In the genomic region with DNA sequence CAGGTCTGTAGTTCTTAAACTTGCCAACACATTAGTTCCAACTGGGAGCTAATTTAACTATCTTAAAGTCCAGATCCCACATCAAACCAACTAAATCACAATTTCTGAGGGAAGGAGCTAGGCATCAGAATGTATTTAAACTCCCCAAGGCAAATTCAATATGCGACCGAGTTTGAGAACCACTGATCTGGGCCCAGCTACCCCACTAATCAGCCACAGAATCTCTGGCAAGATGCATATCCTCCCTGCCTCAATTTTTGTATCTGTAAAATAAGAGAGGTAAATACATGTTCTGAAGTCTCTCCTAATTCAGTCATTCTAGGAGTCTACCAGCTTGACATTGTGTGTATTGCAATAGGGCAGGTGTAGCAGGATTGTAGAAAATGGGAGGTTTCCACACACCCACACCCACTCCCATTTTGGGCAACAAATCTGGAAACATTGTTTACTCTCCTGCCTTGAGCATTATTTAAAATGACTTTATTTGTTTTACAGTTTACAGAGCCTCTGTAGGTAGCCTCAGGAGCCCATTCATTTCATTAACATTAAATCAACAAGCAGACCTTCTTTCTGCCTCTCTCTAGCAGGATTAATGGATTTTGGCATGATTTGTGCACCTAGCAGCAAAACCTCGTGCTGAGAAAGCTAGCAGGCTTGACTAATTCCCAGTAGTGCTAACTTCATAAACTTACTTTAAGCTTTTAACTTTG, we compare ENCODE assay signal across 21 cellular contexts. TPM values are rescaled to one million over a fixed set of nuclear protein-coding genes. Genes with fewer than 3 reads are reported as not detected.
DNase-seq lines count a peak whose midpoint lies in the region; TF ChIP-seq lines count a peak whose summit lies in the region.
"Had no signal": no experiment of that assay in that cellular context is flagged by ENCODE, and none has a peak within 500 bp of the region (broad histone marks: within the 10 kb centered on the region; RNA-seq: fewer than 3 reads in every experiment).

No MANE protein-coding gene starts in this region.

- H3K9me3 ChIP-seq in colonic mucosa (no peaks in the 10 kb centered on the region), smooth muscle cell (replicated peaks; ENCODE audit: low read depth) (no peaks in the 10 kb centered on the region)
- H3K9me3 ChIP-seq: lower lobe of right lung had no signal

- intact Hi-C loops in colonic mucosa (cut with DNase I) = no loop called here

- TF ChIP-seq CTCF in colonic mucosa (IDR thresholded peaks at IDR 0.05) (no peak), smooth muscle cell (IDR thresholded peaks at IDR 0.05; ENCODE audit: borderline replicate concordance, insufficient read depth, poor library complexity, severe bottlenecking) (no peak)

- H3K4me2 ChIP-seq in smooth muscle cell = no peak overlapping the region

- no peaks in the 10 kb centered on the region for H3F3A ChIP-seq in smooth muscle cell (ENCODE audit: low read depth)

- H3K79me2 ChIP-seq in smooth muscle cell (ENCODE audit: low read depth) = no peaks in the 10 kb centered on the region
- H3K79me2 ChIP-seq: parathyroid adenoma had no signal

- no peak overlapping the region for H3K9ac ChIP-seq in colonic mucosa (ENCODE audit: low read depth in 2 of 2, low read length in 2 of 2)
- no peak overlapping the region for H3K9ac ChIP-seq in smooth muscle cell (ENCODE audit: low read depth)
- H3K9ac ChIP-seq: parathyroid adenoma had no signal

- H3K4me1 Mint-ChIP-seq in activated naive CD8-positive, alpha-beta T cell treated with anti-CD3 and anti-CD28 coated beads for 36 hours = no peaks in the 10 kb centered on the region
- H3K4me1 Mint-ChIP-seq: activated CD4-positive, alpha-beta memory T cell treated with anti-CD3 and anti-CD28 coated beads, Interleukin-2, amount 10 ng/mL, durations not matched to agents 7 days and 5 days; immature natural killer cell had no signal

- H3K27me3 ChIP-seq in colonic mucosa = no peaks in the 10 kb centered on the region
- peaks cover 41% of the 10 kb centered on the region for H3K27me3 ChIP-seq in smooth muscle cell (ENCODE audit: low read depth)

- H3K4me3 ChIP-seq in colonic mucosa (no peak overlapping the region), smooth muscle cell (no peak overlapping the region)
- H3K4me3 ChIP-seq: lower lobe of right lung had no signal

- H3K4me1 ChIP-seq in colonic mucosa (no peaks in the 10 kb centered on the region), smooth muscle cell (ENCODE audit: low read depth) (peaks cover 30% of the 10 kb centered on the region)
- H3K4me1 ChIP-seq: lower lobe of right lung, parathyroid adenoma had no signal

- H3K9me3 Mint-ChIP-seq in activated naive CD8-positive, alpha-beta T cell treated with anti-CD3 and anti-CD28 coated beads for 36 hours = no peaks in the 10 kb centered on the region
- H3K9me3 Mint-ChIP-seq: activated CD4-positive, alpha-beta memory T cell treated with anti-CD3 and anti-CD28 coated beads, Interleukin-2, amount 10 ng/mL, durations not matched to agents 7 days and 5 days; activated naive CD4-positive, alpha-beta T cell treated with anti-CD3 and anti-CD28 coated beads for 36 hours; activated T-cell treated with anti-CD3 and anti-CD28 coated beads, Interleukin-2, amount 50 U/mL, for 24 hours; HFFc6 had no signal

- H4K20me1 ChIP-seq in smooth muscle cell (ENCODE audit: low read depth) = no peaks in the 10 kb centered on the region

- H3K27ac Mint-ChIP-seq in activated naive CD8-positive, alpha-beta T cell treated with anti-CD3 and anti-CD28 coated beads for 36 hours = no peak overlapping the region
- H3K27ac Mint-ChIP-seq: activated CD4-positive, alpha-beta memory T cell treated with anti-CD3 and anti-CD28 coated beads, Interleukin-2, amount 10 ng/mL, durations not matched to agents 7 days and 5 days; activated naive CD4-positive, alpha-beta T cell treated with anti-CD3 and anti-CD28 coated beads for 36 hours; activated T-cell treated with anti-CD3 and anti-CD28 coated beads, Interleukin-2, amount 50 U/mL, for 24 hours; HFFc6; immature natural killer cell; WTC11 had no signal

- H3K36me3 ChIP-seq in colonic mucosa (no peaks in the 10 kb centered on the region), smooth muscle cell (ENCODE audit: low read depth) (no peaks in the 10 kb centered on the region)
- H3K36me3 ChIP-seq: lower lobe of right lung had no signal

- no peaks in the 10 kb centered on the region for H3K36me3 Mint-ChIP-seq in activated naive CD8-positive, alpha-beta T cell treated with anti-CD3 and anti-CD28 coated beads for 36 hours
- H3K36me3 Mint-ChIP-seq: immature natural killer cell, WTC11 had no signal

- 62% methylated on average over 3 of the region's 3 CpGs for WGBS in smooth muscle cell (ENCODE audit: low lambda C conversion rate)

- peaks cover 8% of the 10 kb centered on the region for H3K27me3 Mint-ChIP-seq in activated naive CD8-positive, alpha-beta T cell treated with anti-CD3 and anti-CD28 coated beads for 36 hours

- H3K27ac ChIP-seq in caudate nucleus (ENCODE audit: low read depth, low read length) = peak overlapping the region; percentile 47
- H3K27ac ChIP-seq in colonic mucosa = no peak overlapping the region
- H3K27ac ChIP-seq in smooth muscle cell (ENCODE audit: low read depth) = no peak overlapping the region
- H3K27ac ChIP-seq: lower lobe of right lung, parathyroid adenoma, RWPE1 had no signal

- H3K4me3 Mint-ChIP-seq in activated naive CD8-positive, alpha-beta T cell treated with anti-CD3 and anti-CD28 coated beads for 36 hours = no peak overlapping the region
- H3K4me3 Mint-ChIP-seq: activated CD4-positive, alpha-beta memory T cell treated with anti-CD3 and anti-CD28 coated beads, Interleukin-2, amount 10 ng/mL, durations not matched to agents 7 days and 5 days; activated naive CD4-positive, alpha-beta T cell treated with anti-CD3 and anti-CD28 coated beads for 36 hours; activated T-cell treated with anti-CD3 and anti-CD28 coated beads, Interleukin-2, amount 50 U/mL, for 24 hours; HFFc6; immature natural killer cell; WTC11 had no signal

- no peak overlapping the region for H2AFZ ChIP-seq in smooth muscle cell (ENCODE audit: low read depth)
- H2AFZ ChIP-seq: parathyroid adenoma had no signal

- DNase-seq in NCI-H1105 treated with DMSO at 0.1 percent for 48 hours (lab: John Stamatoyannopoulos, UW) (peak; percentile 96), NCI-H2107 (lab: John Stamatoyannopoulos, UW) (peak; percentile 30), caudate nucleus (lab: John Stamatoyannopoulos, UW) (no peak), renal cortical epithelial cell (ENCODE audit: low read depth) (peak; percentile 75), colonic mucosa (no peak), smooth muscle cell (lab: John Stamatoyannopoulos, UW; ENCODE audit: unreplicated experiment) (no peak)
- no peak for DNase-seq in activated naive CD8-positive, alpha-beta T cell treated with anti-CD3 and anti-CD28 coated beads for 36 hours
- DNase-seq: activated CD4-positive, alpha-beta memory T cell treated with anti-CD3 and anti-CD28 coated beads, Interleukin-2, amount 10 ng/mL, durations not matched to agents 7 days and 5 days; activated naive CD4-positive, alpha-beta T cell treated with anti-CD3 and anti-CD28 coated beads for 36 hours; activated T-cell treated with anti-CD3 and anti-CD28 coated beads, Interleukin-2, amount 50 U/mL, for 24 hours; head of caudate nucleus; HFFc6; immature natural killer cell; lower lobe of right lung; NCI-H1694 treated with DMSO at 0.1 percent for 48 hours; stimulated activated CD4-positive, alpha-beta T cell treated with anti-CD3 and anti-CD28 coated beads, Interleukin-2, amount 100 ng/mL, for 48 hours; T-helper 1 cell had no signal

RNA-seq across cellular contexts. Expression of gene LGR5, which starts 15.6 kb away (rescaled TPM):
- total RNA-seq in renal cortical epithelial cell (0.05 TPM in 1 of 2 replicates, not detected in the other), colonic mucosa (1 to 10 TPM; 4.5 to 5.0 TPM), smooth muscle cell (0.54 and 0.58 TPM in 2 replicates)
- 0.20 and 0.30 TPM in 2 replicates for polyA plus RNA-seq in smooth muscle cell
- total RNA-seq in activated naive CD8-positive, alpha-beta T cell treated with anti-CD3 and anti-CD28 coated beads for 36 hours = not detected
- total RNA-seq: activated CD4-positive, alpha-beta memory T cell treated with anti-CD3 and anti-CD28 coated beads, Interleukin-2, amount 10 ng/mL, durations not matched to agents 7 days and 5 days; activated naive CD4-positive, alpha-beta T cell treated with anti-CD3 and anti-CD28 coated beads for 36 hours; HFFc6; myocyte had no signal
- polyA plus RNA-seq: immature natural killer cell had no signal

Comparison
In these comparisons a context has a peak if more than half of its experiments do, and no peak if none do; other contexts are left out.
1. DNase-seq: peak in NCI-H1105 treated with DMSO at 0.1 percent for 48 hours (single experiment), NCI-H2107 (single experiment) and renal cortical epithelial cell (single experiment); none in caudate nucleus (0 of 61), colonic mucosa (single experiment), smooth muscle cell (single experiment) and activated naive CD8-positive, alpha-beta T cell treated with anti-CD3 and anti-CD28 coated beads for 36 hours (single experiment).